ENCODE assay signal across 10 cellular contexts in genomic region chr1:116668277-116668676, GRCh38. TPM values are rescaled to one million over a fixed set of nuclear protein-coding genes. Genes with fewer than 3 reads are reported as not detected.
DNase-seq lines count a peak whose midpoint lies in the region; ATAC-seq lines count a peak whose summit lies in the region.
"Had no signal": no experiment of that assay in that cellular context is flagged by ENCODE, and none has a peak within 500 bp of the region (broad histone marks: within the 10 kb centered on the region; RNA-seq: fewer than 3 reads in every experiment).

No MANE protein-coding gene starts in this region.

- peaks cover 0 to 5% (median 0%) of the 10 kb centered on the region in 11 experiments; a peak in 1 of 22 replicates for H3K36me3 ChIP-seq in BLaER1 treated with 17β-estradiol and CSF1 and Interleukin-3, amounts not matched to agents 10 nM and 100 nM
- peaks cover 4% of the 10 kb centered on the region; the same call in 1 of the 2 replicates for H3K36me3 ChIP-seq in HUES6 (ENCODE audit: control insufficient read depth, insufficient read depth, low read length)

- H3K9me3 Mint-ChIP-seq in central memory CD8-positive, alpha-beta T cell = no peaks in the 10 kb centered on the region
- peaks cover 0 to 1% (median 0%) of the 10 kb centered on the region in 9 donors for H3K9me3 Mint-ChIP-seq in naive thymus-derived CD8-positive, alpha-beta T cell

- peak overlapping the region; percentile 91 to 100 (median 97); a peak in 19 of 22 replicates for H3K4me2 ChIP-seq in BLaER1 treated with 17β-estradiol and CSF1 and Interleukin-3, amounts not matched to agents 10 nM and 100 nM

- H3K9me3 ChIP-seq in BLaER1 treated with 17β-estradiol and CSF1 and Interleukin-3, amounts not matched to agents 10 nM and 100 nM (replicated peaks in 1 of 11) = no peaks in the 10 kb centered on the region
- no peaks in the 10 kb centered on the region for H3K9me3 ChIP-seq in HUES6 (ENCODE audit: control insufficient read depth, insufficient read depth, low read depth, low read length)
- H3K9me3 ChIP-seq: testis had no signal

- no peak overlapping the region for H3K27ac Mint-ChIP-seq in central memory CD8-positive, alpha-beta T cell (ENCODE audit: low read depth)
- H3K27ac Mint-ChIP-seq in naive thymus-derived CD8-positive, alpha-beta T cell = no peak overlapping the region

- peaks cover 35 to 50% (median 36%) of the 10 kb centered on the region in 10 experiments for H3K4me1 ChIP-seq in BLaER1 treated with 17β-estradiol and CSF1 and Interleukin-3, amounts not matched to agents 10 nM and 100 nM
- peaks cover 25% of the 10 kb centered on the region for H3K4me1 ChIP-seq in HUES6 (ENCODE audit: control insufficient read depth, insufficient read depth, low read length)
- H3K4me1 ChIP-seq: testis had no signal

- H3K27ac ChIP-seq in BLaER1 treated with 17β-estradiol and CSF1 and Interleukin-3, amounts not matched to agents 10 nM and 100 nM = peak overlapping the region in 1 of 11 experiments; percentile 69; a peak in 2 of 22 replicates
- no peak overlapping the region for H3K27ac ChIP-seq in HUES6 (ENCODE audit: low read depth, low read length)

- H3K27me3 ChIP-seq in BLaER1 treated with 17β-estradiol and CSF1 and Interleukin-3, amounts not matched to agents 10 nM and 100 nM = no peaks in the 10 kb centered on the region
- H3K27me3 ChIP-seq in HUES6 (ENCODE audit: control insufficient read depth, insufficient read depth, low read length) = peaks cover 19% of the 10 kb centered on the region
- H3K27me3 ChIP-seq: testis had no signal

- POLR2A ChIA-PET in naive thymus-derived CD8-positive, alpha-beta T cell (lab: Charles Lee) = no interaction called here

- H3K27me3 Mint-ChIP-seq in central memory CD8-positive, alpha-beta T cell = peaks cover 53% of the 10 kb centered on the region
- H3K27me3 Mint-ChIP-seq in naive thymus-derived CD8-positive, alpha-beta T cell = peaks cover 45 to 77% (median 54%) of the 10 kb centered on the region in 5 donors

- peak overlapping the region; percentile 72 for H3K4me3 Mint-ChIP-seq in central memory CD8-positive, alpha-beta T cell
- peak overlapping the region; percentile 53 to 82 (median 76) for H3K4me3 Mint-ChIP-seq in naive thymus-derived CD8-positive, alpha-beta T cell

- no peak for ATAC-seq in central memory CD8-positive, alpha-beta T cell (replicated peaks; ENCODE audit: extremely low read depth, poor library complexity, severe bottlenecking)
- no peak for ATAC-seq in naive thymus-derived CD8-positive, alpha-beta T cell

- peaks cover 0 to 27% (median 18%) of the 10 kb centered on the region in 11 experiments; a peak in 11 of 22 replicates for H4K20me1 ChIP-seq in BLaER1 treated with 17β-estradiol and CSF1 and Interleukin-3, amounts not matched to agents 10 nM and 100 nM

- H3K4me1 Mint-ChIP-seq in central memory CD8-positive, alpha-beta T cell = no peaks in the 10 kb centered on the region
- H3K4me1 Mint-ChIP-seq in naive thymus-derived CD8-positive, alpha-beta T cell = peaks cover 20 to 24% (median 22%) of the 10 kb centered on the region in 4 donors

- peak overlapping the region in 3 of 11 experiments; percentile 79 to 84 (median 83); a peak in 4 of 22 replicates for H3K9ac ChIP-seq in BLaER1 treated with 17β-estradiol and CSF1 and Interleukin-3, amounts not matched to agents 10 nM and 100 nM
- no peak overlapping the region for H3K9ac ChIP-seq in HUES6 (ENCODE audit: low read length)

- peak overlapping the region in 4 of 10 experiments; percentile 85 to 89 (median 87); a peak in 4 of 20 replicates for H3K4me3 ChIP-seq in BLaER1 treated with 17β-estradiol and CSF1 and Interleukin-3, amounts not matched to agents 10 nM and 100 nM
- peak overlapping the region; percentile 77 for H3K4me3 ChIP-seq in HUES6 (ENCODE audit: low read depth, low read length)

- H3K36me3 Mint-ChIP-seq in central memory CD8-positive, alpha-beta T cell (ENCODE audit: insufficient read depth) = peaks cover 1% of the 10 kb centered on the region
- H3K36me3 Mint-ChIP-seq in naive thymus-derived CD8-positive, alpha-beta T cell = peaks cover 0 to 3% (median 0%) of the 10 kb centered on the region in 3 donors

- no peak for DNase-seq in central memory CD8-positive, alpha-beta T cell (ENCODE audit: low spot score in 2 of 2)
- no peak for DNase-seq in naive thymus-derived CD8-positive, alpha-beta T cell
- DNase-seq in NCI-H1694 (lab: John Stamatoyannopoulos, UW) = no peak
- no peak for DNase-seq in dedifferentiated amniotic fluid mesenchymal stem cell (ENCODE audit: extremely low spot score)
- no peak for DNase-seq in NCI-H2029 (lab: John Stamatoyannopoulos, UW)
- DNase-seq in NCI-H526 treated with DMSO at 0.1 percent for 48 hours (lab: John Stamatoyannopoulos, UW) = no peak
- DNase-seq: KG1 had no signal

RNA-seq across cellular contexts. Expression of gene IGSF3, which starts 0.7 kb away (rescaled TPM):
- under 1 TPM; 0.05 to 0.13 TPM for total RNA-seq in naive thymus-derived CD8-positive, alpha-beta T cell
- polyA plus RNA-seq in naive thymus-derived CD8-positive, alpha-beta T cell = not detected
